ENCODE assay signal across 1 cellular context in genomic region chr9:121623430-121623829, GRCh38. TPM values are rescaled to one million over a fixed set of nuclear protein-coding genes. Genes with fewer than 3 reads are reported as not detected.
"Had no signal": no experiment of that assay in that cellular context is flagged by ENCODE, and none has a peak within 500 bp of the region (broad histone marks: within the 10 kb centered on the region; RNA-seq: fewer than 3 reads in every experiment).

No MANE protein-coding gene starts in this region.

RNA-seq across cellular contexts. Expression of gene DAB2IP, which starts 28.0 kb away (rescaled TPM):
- total RNA-seq: naive thymus-derived CD8-positive, alpha-beta T cell had no signal
- polyA plus RNA-seq: naive thymus-derived CD8-positive, alpha-beta T cell had no signal
